ENCODE assay signal across 1 cellular context in genomic region chr7:100570954-100571828, GRCh38.
TF ChIP-seq lines count a peak whose summit lies in the region.

No MANE protein-coding gene starts in this region.

TF ChIP-seq in HepG2, 621 proteins besides CTCF, POLR2A, EP300 and RAD21 (continued from another document and continues in another):
- TF ChIP-seq SOX13 (IDR thresholded peaks at IDR 0.05): no peak
- TF ChIP-seq SOX13 (CRISPR knock-in tag; conservative IDR thresholded peaks at IDR 0.05 in 1 of 2, IDR thresholded peaks at IDR 0.05 in 1 of 2): peak in 1 of 2 experiments; percentile 92; a peak in 1 of 4 replicates
- no peak for TF ChIP-seq GZF1 (CRISPR knock-in tag; IDR thresholded peaks at IDR 0.05)
- no peak for TF ChIP-seq ZNF652 (CRISPR knock-in tag; IDR thresholded peaks at IDR 0.05; ENCODE audit: borderline replicate concordance, low read depth)
- no peak for TF ChIP-seq NFKBIZ (CRISPR knock-in tag; IDR thresholded peaks at IDR 0.05)
- TF ChIP-seq ZNF562 (CRISPR knock-in tag; IDR thresholded peaks at IDR 0.05; ENCODE audit: borderline replicate concordance): no peak
- no peak for TF ChIP-seq USF2 (IDR thresholded peaks at IDR 0.05; ENCODE audit: low read depth, low read length)
- TF ChIP-seq USF2 (CRISPR knock-in tag; IDR thresholded peaks at IDR 0.05; ENCODE audit: borderline replicate concordance): no peak
- TF ChIP-seq NRL (CRISPR knock-in tag; IDR thresholded peaks at IDR 0.05; ENCODE audit: borderline replicate concordance): 0 out of 2 replicates have a peak, but pooled peaks have one; percentile 41
- no peak for TF ChIP-seq LBX2 (CRISPR knock-in tag; IDR thresholded peaks at IDR 0.05; ENCODE audit: borderline replicate concordance)
- no peak for TF ChIP-seq SUZ12 (IDR thresholded peaks at IDR 0.05; ENCODE audit: low read depth, low read length)
- TF ChIP-seq ZNF770 (CRISPR knock-in tag; IDR thresholded peaks at IDR 0.05): 0 out of 2 replicates have a peak, but pooled peaks have one; percentile 35
- TF ChIP-seq SNRNP70 (IDR thresholded peaks at IDR 0.05; ENCODE audit: low read depth, low read length): no peak
- TF ChIP-seq ZNF350 (CRISPR knock-in tag; IDR thresholded peaks at IDR 0.05; ENCODE audit: borderline replicate concordance, low read depth): no peak
- TF ChIP-seq ZSCAN22 (CRISPR knock-in tag; IDR thresholded peaks at IDR 0.05): no peak
- no peak for TF ChIP-seq THAP7 (CRISPR knock-in tag; IDR thresholded peaks at IDR 0.05)
- peak; percentile 98 for TF ChIP-seq TAF15 (IDR thresholded peaks at IDR 0.05; ENCODE audit: low read depth, low read length, poor library complexity, severe bottlenecking)
- TF ChIP-seq ZNF569 (CRISPR knock-in tag; IDR thresholded peaks at IDR 0.05; ENCODE audit: borderline replicate concordance): no peak
- no peak for TF ChIP-seq NR2C2 (CRISPR knock-in tag; IDR thresholded peaks at IDR 0.05; ENCODE audit: borderline replicate concordance)
- TF ChIP-seq ZNF605 (CRISPR knock-in tag; IDR thresholded peaks at IDR 0.05): no peak
- TF ChIP-seq ZNF317 (CRISPR knock-in tag; IDR thresholded peaks at IDR 0.05): no peak; the same call in 1 of the 2 replicates
- no peak for TF ChIP-seq CEBPZ (IDR thresholded peaks at IDR 0.05; ENCODE audit: low read length)
- no peak for TF ChIP-seq ZNF609 (CRISPR knock-in tag; IDR thresholded peaks at IDR 0.05; ENCODE audit: borderline replicate concordance)
- peak; percentile 19; the same call in 1 of the 2 replicates for TF ChIP-seq STAG1 (CRISPR knock-in tag; IDR thresholded peaks at IDR 0.05)
- TF ChIP-seq RNF2 (conservative IDR thresholded peaks at IDR 0.05; ENCODE audit: low read depth): no peak
- no peak for TF ChIP-seq WIZ (CRISPR knock-in tag; IDR thresholded peaks at IDR 0.05)
- no peak for TF ChIP-seq CENPT (CRISPR knock-in tag; IDR thresholded peaks at IDR 0.05; ENCODE audit: low read depth)
- TF ChIP-seq SNAPC5 (CRISPR knock-in tag; IDR thresholded peaks at IDR 0.05; ENCODE audit: borderline replicate concordance): no peak; the same call in 1 of the 2 replicates
- TF ChIP-seq TRIM24 (CRISPR knock-in tag; IDR thresholded peaks at IDR 0.05): 0 out of 2 replicates have a peak, but pooled peaks have one; percentile 32
- TF ChIP-seq ETV5 (CRISPR knock-in tag; IDR thresholded peaks at IDR 0.05; ENCODE audit: borderline replicate concordance): no peak
- no peak for TF ChIP-seq ZNF510 (CRISPR knock-in tag; IDR thresholded peaks at IDR 0.05; ENCODE audit: low read depth)
- TF ChIP-seq SKIL (CRISPR knock-in tag; IDR thresholded peaks at IDR 0.05; ENCODE audit: borderline replicate concordance): no peak
- 0 out of 2 replicates have a peak, but pooled peaks have one; percentile 35 for TF ChIP-seq ZNF44 (CRISPR knock-in tag; IDR thresholded peaks at IDR 0.05)
- no peak for TF ChIP-seq CBFB (CRISPR knock-in tag; IDR thresholded peaks at IDR 0.05)
- TF ChIP-seq ZNF430 (CRISPR knock-in tag; IDR thresholded peaks at IDR 0.05): 0 out of 2 replicates have a peak, but pooled peaks have one; percentile 59
- peak; percentile 69 for TF ChIP-seq POLR2G (IDR thresholded peaks at IDR 0.05; ENCODE audit: low read depth, low read length)
- TF ChIP-seq ZNF746 (CRISPR knock-in tag; IDR thresholded peaks at IDR 0.05): no peak
- no peak for TF ChIP-seq AFF4 (CRISPR knock-in tag; IDR thresholded peaks at IDR 0.05)
- TF ChIP-seq ZNF235 (CRISPR knock-in tag; IDR thresholded peaks at IDR 0.05; ENCODE audit: borderline replicate concordance): 0 out of 2 replicates have a peak, but pooled peaks have one; percentile 46
- TF ChIP-seq CBX1 (IDR thresholded peaks at IDR 0.05; ENCODE audit: low read depth): peak; percentile 65
